1 cellular context compared by ENCODE assay signal in the genomic region with DNA sequence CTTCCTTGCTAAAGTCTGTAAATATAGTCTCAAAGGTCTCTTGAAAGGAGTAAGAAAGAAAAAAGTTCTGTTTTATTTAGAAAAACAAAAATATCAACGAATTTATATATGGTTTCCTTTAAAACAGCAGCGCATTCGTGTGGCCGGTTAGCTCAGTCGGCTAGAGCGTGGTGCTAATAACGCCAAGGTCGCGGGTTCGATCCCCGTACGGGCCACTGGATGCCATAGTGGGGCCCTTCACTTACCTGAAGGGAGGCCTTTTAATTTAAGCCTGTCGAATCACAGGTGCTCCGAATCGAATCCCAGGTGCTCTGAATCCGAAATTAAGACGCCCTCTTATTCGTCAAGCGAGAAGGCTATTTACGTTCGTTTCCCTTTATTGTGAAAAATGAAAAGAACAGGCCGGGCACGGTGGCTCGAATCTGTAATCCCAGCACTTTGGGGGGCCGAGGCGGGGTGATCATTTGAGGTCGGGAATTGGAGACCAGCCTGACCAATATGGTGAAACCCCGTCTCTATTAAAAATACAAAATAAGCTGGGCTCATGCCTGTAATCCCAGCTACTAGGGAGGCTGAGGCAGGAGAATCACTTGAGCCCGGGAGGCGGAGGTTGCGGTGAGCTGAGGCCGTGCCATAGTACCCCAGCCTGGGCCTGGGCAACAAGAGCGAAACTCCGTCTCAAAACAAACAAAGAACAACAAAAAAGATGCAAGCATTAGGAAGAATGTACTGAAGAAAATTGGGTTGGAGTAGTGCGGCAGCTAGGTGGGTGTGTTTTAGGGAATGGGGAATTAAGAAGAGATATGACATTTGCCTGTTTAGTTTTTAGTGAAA.
A peak's percentile ranks its signal among the peaks of the same experiment; 100 is the strongest.
TF ChIP-seq lines count a peak whose summit lies in the region.

No MANE protein-coding gene starts in this region.

TF ChIP-seq in K562, 482 proteins besides CTCF, POLR2A, EP300 and RAD21 (continued from another document and continues in another):
- TF ChIP-seq, protein P1, sequence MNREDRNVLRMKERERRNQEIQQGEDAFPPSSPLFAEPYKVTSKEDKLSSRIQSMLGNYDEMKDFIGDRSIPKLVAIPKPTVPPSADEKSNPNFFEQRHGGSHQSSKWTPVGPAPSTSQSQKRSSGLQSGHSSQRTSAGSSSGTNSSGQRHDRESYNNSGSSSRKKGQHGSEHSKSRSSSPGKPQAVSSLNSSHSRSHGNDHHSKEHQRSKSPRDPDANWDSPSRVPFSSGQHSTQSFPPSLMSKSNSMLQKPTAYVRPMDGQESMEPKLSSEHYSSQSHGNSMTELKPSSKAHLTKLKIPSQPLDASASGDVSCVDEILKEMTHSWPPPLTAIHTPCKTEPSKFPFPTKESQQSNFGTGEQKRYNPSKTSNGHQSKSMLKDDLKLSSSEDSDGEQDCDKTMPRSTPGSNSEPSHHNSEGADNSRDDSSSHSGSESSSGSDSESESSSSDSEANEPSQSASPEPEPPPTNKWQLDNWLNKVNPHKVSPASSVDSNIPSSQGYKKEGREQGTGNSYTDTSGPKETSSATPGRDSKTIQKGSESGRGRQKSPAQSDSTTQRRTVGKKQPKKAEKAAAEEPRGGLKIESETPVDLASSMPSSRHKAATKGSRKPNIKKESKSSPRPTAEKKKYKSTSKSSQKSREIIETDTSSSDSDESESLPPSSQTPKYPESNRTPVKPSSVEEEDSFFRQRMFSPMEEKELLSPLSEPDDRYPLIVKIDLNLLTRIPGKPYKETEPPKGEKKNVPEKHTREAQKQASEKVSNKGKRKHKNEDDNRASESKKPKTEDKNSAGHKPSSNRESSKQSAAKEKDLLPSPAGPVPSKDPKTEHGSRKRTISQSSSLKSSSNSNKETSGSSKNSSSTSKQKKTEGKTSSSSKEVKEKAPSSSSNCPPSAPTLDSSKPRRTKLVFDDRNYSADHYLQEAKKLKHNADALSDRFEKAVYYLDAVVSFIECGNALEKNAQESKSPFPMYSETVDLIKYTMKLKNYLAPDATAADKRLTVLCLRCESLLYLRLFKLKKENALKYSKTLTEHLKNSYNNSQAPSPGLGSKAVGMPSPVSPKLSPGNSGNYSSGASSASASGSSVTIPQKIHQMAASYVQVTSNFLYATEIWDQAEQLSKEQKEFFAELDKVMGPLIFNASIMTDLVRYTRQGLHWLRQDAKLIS (CRISPR knock-in tag; IDR thresholded peaks at IDR 0.05) = peak; percentile 44; the same call in 1 of the 2 replicates
- TF ChIP-seq ZNF140 (CRISPR knock-in tag; IDR thresholded peaks at IDR 0.05) (no peak), CAMTA2 (CRISPR knock-in tag; conservative IDR thresholded peaks at IDR 0.05) (no peak), TAF9B (IDR thresholded peaks at IDR 0.05; ENCODE audit: partially characterized antibody) (no peak), MTA1 (IDR thresholded peaks at IDR 0.05; ENCODE audit: borderline replicate concordance) (peak; percentile 58), RNF2 (IDR thresholded peaks at IDR 0.05) (peak; percentile 23; the same call in 1 of the 2 replicates), ETV6 (IDR thresholded peaks at IDR 0.05; ENCODE audit: borderline replicate concordance in 1 of 2, low read depth in 2 of 2, low read length in 1 of 2) (no peak), ETV6 (CRISPR knock-in tag; IDR thresholded peaks at IDR 0.05; ENCODE audit: borderline replicate concordance) (no peak), PHF21A (IDR thresholded peaks at IDR 0.05; ENCODE audit: borderline replicate concordance, low read depth) (0 out of 2 replicates have a peak, but pooled peaks have one; percentile 47), POLR3A (IDR thresholded peaks at IDR 0.05; ENCODE audit: borderline replicate concordance, extremely low read depth, insufficient read depth, insufficient read length) (peak; percentile 86), NFRKB (IDR thresholded peaks at IDR 0.05; ENCODE audit: low read depth) (no peak), MYBL2 (IDR thresholded peaks at IDR 0.05; ENCODE audit: low read depth) (no peak), MYBL2 (CRISPR knock-in tag; IDR thresholded peaks at IDR 0.05; ENCODE audit: borderline replicate concordance) (no peak), KLF1 (tag; IDR thresholded peaks at IDR 0.05) (no peak), MAFG (tag; conservative IDR thresholded peaks at IDR 0.05) (no peak), BRF1 (IDR thresholded peaks at IDR 0.05; ENCODE audit: borderline replicate concordance, extremely low read depth, insufficient read length) (no peak), FOXK1 (CRISPR knock-in tag; IDR thresholded peaks at IDR 0.05; ENCODE audit: borderline replicate concordance) (no peak), DDX20 (tag; IDR thresholded peaks at IDR 0.05; ENCODE audit: low read depth) (no peak), GTF2E2 (tag; IDR thresholded peaks at IDR 0.05) (no peak), HDAC6 (IDR thresholded peaks at IDR 0.05; ENCODE audit: low read depth, low read length) (no peak), MYC (IDR thresholded peaks at IDR 0.05; ENCODE audit: low read depth, low read length) (peak; percentile 64; the same call in 1 of the 2 replicates), MYC (CRISPR knock-in tag; IDR thresholded peaks at IDR 0.05; ENCODE audit: borderline replicate concordance, low read depth) (no peak), MCM2 (IDR thresholded peaks at IDR 0.05; ENCODE audit: low read depth) (no peak), ZNF165 (CRISPR knock-in tag; IDR thresholded peaks at IDR 0.05; ENCODE audit: borderline replicate concordance) (no peak), ZNF134 (CRISPR knock-in tag; conservative IDR thresholded peaks at IDR 0.05) (no peak), GTF2F1 (IDR thresholded peaks at IDR 0.05; ENCODE audit: low read depth, low read length) (no peak), RBM34 (IDR thresholded peaks at IDR 0.05; ENCODE audit: borderline replicate concordance, insufficient read depth, low read length) (no peak), NCOA4 (IDR thresholded peaks at IDR 0.05; ENCODE audit: partially characterized antibody) (no peak), ZNF583 (CRISPR knock-in tag; IDR thresholded peaks at IDR 0.05) (no peak), C11orf30 (IDR thresholded peaks at IDR 0.05; ENCODE audit: low read depth) (no peak), SNRNP70 (optimal IDR thresholded peaks at IDR 0.05; ENCODE audit: low read depth, low read length) (no peak), ZC3H4 (CRISPR knock-in tag; IDR thresholded peaks at IDR 0.05; ENCODE audit: borderline replicate concordance) (no peak)
- TF ChIP-seq, protein P2, sequence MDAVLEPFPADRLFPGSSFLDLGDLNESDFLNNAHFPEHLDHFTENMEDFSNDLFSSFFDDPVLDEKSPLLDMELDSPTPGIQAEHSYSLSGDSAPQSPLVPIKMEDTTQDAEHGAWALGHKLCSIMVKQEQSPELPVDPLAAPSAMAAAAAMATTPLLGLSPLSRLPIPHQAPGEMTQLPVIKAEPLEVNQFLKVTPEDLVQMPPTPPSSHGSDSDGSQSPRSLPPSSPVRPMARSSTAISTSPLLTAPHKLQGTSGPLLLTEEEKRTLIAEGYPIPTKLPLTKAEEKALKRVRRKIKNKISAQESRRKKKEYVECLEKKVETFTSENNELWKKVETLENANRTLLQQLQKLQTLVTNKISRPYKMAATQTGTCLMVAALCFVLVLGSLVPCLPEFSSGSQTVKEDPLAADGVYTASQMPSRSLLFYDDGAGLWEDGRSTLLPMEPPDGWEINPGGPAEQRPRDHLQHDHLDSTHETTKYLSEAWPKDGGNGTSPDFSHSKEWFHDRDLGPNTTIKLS (IDR thresholded peaks at IDR 0.05; ENCODE audit: borderline replicate concordance, low read depth) = peak; percentile 55
- TF ChIP-seq, protein P3, sequence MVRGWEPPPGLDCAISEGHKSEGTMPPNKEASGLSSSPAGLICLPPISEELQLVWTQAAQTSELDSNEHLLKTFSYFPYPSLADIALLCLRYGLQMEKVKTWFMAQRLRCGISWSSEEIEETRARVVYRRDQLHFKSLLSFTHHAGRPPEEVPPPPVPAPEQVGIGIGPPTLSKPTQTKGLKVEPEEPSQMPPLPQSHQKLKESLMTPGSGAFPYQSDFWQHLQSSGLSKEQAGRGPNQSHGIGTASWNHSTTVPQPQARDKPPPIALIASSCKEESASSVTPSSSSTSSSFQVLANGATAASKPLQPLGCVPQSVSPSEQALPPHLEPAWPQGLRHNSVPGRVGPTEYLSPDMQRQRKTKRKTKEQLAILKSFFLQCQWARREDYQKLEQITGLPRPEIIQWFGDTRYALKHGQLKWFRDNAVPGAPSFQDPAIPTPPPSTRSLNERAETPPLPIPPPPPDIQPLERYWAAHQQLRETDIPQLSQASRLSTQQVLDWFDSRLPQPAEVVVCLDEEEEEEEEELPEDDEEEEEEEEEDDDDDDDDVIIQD (CRISPR knock-in tag; IDR thresholded peaks at IDR 0.05) = no peak
- TF ChIP-seq, protein P4, sequence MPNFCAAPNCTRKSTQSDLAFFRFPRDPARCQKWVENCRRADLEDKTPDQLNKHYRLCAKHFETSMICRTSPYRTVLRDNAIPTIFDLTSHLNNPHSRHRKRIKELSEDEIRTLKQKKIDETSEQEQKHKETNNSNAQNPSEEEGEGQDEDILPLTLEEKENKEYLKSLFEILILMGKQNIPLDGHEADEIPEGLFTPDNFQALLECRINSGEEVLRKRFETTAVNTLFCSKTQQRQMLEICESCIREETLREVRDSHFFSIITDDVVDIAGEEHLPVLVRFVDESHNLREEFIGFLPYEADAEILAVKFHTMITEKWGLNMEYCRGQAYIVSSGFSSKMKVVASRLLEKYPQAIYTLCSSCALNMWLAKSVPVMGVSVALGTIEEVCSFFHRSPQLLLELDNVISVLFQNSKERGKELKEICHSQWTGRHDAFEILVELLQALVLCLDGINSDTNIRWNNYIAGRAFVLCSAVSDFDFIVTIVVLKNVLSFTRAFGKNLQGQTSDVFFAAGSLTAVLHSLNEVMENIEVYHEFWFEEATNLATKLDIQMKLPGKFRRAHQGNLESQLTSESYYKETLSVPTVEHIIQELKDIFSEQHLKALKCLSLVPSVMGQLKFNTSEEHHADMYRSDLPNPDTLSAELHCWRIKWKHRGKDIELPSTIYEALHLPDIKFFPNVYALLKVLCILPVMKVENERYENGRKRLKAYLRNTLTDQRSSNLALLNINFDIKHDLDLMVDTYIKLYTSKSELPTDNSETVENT (CRISPR knock-in tag; IDR thresholded peaks at IDR 0.05) = no peak
- TF ChIP-seq, protein P5, sequence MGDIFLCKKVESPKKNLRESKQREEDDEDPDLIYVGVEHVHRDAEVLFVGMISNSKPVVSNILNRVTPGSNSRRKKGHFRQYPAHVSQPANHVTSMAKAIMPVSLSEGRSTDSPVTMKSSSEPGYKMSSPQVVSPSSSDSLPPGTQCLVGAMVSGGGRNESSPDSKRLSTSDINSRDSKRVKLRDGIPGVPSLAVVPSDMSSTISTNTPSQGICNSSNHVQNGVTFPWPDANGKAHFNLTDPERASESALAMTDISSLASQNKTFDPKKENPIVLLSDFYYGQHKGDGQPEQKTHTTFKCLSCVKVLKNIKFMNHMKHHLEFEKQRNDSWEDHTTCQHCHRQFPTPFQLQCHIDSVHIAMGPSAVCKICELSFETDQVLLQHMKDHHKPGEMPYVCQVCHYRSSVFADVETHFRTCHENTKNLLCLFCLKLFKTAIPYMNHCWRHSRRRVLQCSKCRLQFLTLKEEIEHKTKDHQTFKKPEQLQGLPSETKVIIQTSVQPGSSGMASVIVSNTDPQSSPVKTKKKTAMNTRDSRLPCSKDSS (IDR thresholded peaks at IDR 0.05; ENCODE audit: low read depth, partially characterized antibody) = no peak
- TF ChIP-seq, protein P6, sequence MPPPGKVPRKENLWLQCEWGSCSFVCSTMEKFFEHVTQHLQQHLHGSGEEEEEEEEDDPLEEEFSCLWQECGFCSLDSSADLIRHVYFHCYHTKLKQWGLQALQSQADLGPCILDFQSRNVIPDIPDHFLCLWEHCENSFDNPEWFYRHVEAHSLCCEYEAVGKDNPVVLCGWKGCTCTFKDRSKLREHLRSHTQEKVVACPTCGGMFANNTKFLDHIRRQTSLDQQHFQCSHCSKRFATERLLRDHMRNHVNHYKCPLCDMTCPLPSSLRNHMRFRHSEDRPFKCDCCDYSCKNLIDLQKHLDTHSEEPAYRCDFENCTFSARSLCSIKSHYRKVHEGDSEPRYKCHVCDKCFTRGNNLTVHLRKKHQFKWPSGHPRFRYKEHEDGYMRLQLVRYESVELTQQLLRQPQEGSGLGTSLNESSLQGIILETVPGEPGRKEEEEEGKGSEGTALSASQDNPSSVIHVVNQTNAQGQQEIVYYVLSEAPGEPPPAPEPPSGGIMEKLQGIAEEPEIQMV (tag; conservative IDR thresholded peaks at IDR 0.05; ENCODE audit: low read depth) = no peak
- TF ChIP-seq, protein P7, sequence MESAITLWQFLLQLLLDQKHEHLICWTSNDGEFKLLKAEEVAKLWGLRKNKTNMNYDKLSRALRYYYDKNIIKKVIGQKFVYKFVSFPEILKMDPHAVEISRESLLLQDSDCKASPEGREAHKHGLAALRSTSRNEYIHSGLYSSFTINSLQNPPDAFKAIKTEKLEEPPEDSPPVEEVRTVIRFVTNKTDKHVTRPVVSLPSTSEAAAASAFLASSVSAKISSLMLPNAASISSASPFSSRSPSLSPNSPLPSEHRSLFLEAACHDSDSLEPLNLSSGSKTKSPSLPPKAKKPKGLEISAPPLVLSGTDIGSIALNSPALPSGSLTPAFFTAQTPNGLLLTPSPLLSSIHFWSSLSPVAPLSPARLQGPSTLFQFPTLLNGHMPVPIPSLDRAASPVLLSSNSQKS (CRISPR knock-in tag; IDR thresholded peaks at IDR 0.05) = no peak
- TF ChIP-seq, protein P8, sequence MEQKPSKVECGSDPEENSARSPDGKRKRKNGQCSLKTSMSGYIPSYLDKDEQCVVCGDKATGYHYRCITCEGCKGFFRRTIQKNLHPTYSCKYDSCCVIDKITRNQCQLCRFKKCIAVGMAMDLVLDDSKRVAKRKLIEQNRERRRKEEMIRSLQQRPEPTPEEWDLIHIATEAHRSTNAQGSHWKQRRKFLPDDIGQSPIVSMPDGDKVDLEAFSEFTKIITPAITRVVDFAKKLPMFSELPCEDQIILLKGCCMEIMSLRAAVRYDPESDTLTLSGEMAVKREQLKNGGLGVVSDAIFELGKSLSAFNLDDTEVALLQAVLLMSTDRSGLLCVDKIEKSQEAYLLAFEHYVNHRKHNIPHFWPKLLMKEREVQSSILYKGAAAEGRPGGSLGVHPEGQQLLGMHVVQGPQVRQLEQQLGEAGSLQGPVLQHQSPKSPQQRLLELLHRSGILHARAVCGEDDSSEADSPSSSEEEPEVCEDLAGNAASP (IDR thresholded peaks at IDR 0.05) = no peak
- TF ChIP-seq, protein P9, sequence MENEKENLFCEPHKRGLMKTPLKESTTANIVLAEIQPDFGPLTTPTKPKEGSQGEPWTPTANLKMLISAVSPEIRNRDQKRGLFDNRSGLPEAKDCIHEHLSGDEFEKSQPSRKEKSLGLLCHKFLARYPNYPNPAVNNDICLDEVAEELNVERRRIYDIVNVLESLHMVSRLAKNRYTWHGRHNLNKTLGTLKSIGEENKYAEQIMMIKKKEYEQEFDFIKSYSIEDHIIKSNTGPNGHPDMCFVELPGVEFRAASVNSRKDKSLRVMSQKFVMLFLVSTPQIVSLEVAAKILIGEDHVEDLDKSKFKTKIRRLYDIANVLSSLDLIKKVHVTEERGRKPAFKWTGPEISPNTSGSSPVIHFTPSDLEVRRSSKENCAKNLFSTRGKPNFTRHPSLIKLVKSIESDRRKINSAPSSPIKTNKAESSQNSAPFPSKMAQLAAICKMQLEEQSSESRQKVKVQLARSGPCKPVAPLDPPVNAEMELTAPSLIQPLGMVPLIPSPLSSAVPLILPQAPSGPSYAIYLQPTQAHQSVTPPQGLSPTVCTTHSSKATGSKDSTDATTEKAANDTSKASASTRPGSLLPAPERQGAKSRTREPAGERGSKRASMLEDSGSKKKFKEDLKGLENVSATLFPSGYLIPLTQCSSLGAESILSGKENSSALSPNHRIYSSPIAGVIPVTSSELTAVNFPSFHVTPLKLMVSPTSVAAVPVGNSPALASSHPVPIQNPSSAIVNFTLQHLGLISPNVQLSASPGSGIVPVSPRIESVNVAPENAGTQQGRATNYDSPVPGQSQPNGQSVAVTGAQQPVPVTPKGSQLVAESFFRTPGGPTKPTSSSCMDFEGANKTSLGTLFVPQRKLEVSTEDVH (IDR thresholded peaks at IDR 0.05; ENCODE audit: low read depth, partially characterized antibody) = no peak
